1 cellular context compared by ENCODE assay signal in genomic region chr3:38136807-38137614, GRCh38.
TF ChIP-seq lines count a peak whose summit lies in the region.

TSS of gene ACAA1 (minus strand) at chr3:38137127. CDS start at chr3:38137035, 92 bp downstream.

TF ChIP-seq in HEK293, 187 proteins besides CTCF, POLR2A, EP300 and RAD21 (continued from another document and continues in another):
- TF ChIP-seq BCL6B (tag by site-specific recombination; IDR thresholded peaks at IDR 0.05) (no peak), ZNF521 (tag by site-specific recombination; IDR thresholded peaks at IDR 0.05) (no peak), REPIN1 (tag by site-specific recombination; IDR thresholded peaks at IDR 0.05; ENCODE audit: low read depth) (no peak), IKZF3 (tag by site-specific recombination; IDR thresholded peaks at IDR 0.05) (peak; percentile 63), ZNF335 (tag by site-specific recombination; conservative IDR thresholded peaks at IDR 0.05) (no peak; the same call in 1 of the 2 replicates), ZNF768 (tag by site-specific recombination; IDR thresholded peaks at IDR 0.05) (no peak), PATZ1 (tag by site-specific recombination; IDR thresholded peaks at IDR 0.05) (peak; percentile 44), ZNF239 (tag by site-specific recombination; IDR thresholded peaks at IDR 0.05) (no peak), ZBTB48 (tag by site-specific recombination; IDR thresholded peaks at IDR 0.05) (no peak), ZNF561 (tag by site-specific recombination; IDR thresholded peaks at IDR 0.05; ENCODE audit: borderline replicate concordance) (no peak), ZNF600 (tag by site-specific recombination; IDR thresholded peaks at IDR 0.05) (peak; percentile 61), KLF10 (tag by site-specific recombination; IDR thresholded peaks at IDR 0.05) (no peak), ZNF18 (tag by site-specific recombination; IDR thresholded peaks at IDR 0.05) (no peak), ZNF785 (tag by site-specific recombination; IDR thresholded peaks at IDR 0.05) (no peak), OVOL3 (tag by site-specific recombination; IDR thresholded peaks at IDR 0.05) (no peak), ZNF146 (tag by site-specific recombination; IDR thresholded peaks at IDR 0.05) (no peak), ZNF530 (tag by site-specific recombination; IDR thresholded peaks at IDR 0.05; ENCODE audit: low read depth) (no peak), ZNF37A (tag by site-specific recombination; IDR thresholded peaks at IDR 0.05) (no peak), ZNF138 (tag by site-specific recombination; IDR thresholded peaks at IDR 0.05; ENCODE audit: borderline replicate concordance) (no peak), ZSCAN5A (tag by site-specific recombination; IDR thresholded peaks at IDR 0.05) (no peak), ZNF660 (tag by site-specific recombination; IDR thresholded peaks at IDR 0.05) (no peak), ZNF114 (tag by site-specific recombination; IDR thresholded peaks at IDR 0.05) (no peak), ZNF223 (tag by site-specific recombination; IDR thresholded peaks at IDR 0.05) (no peak), PRDM4 (tag by site-specific recombination; IDR thresholded peaks at IDR 0.05) (no peak), SP7 (tag by site-specific recombination; IDR thresholded peaks at IDR 0.05) (no peak), ZNF76 (tag by site-specific recombination; IDR thresholded peaks at IDR 0.05; ENCODE audit: borderline replicate concordance, low read depth) (no peak)
- TF ChIP-seq, protein P1, sequence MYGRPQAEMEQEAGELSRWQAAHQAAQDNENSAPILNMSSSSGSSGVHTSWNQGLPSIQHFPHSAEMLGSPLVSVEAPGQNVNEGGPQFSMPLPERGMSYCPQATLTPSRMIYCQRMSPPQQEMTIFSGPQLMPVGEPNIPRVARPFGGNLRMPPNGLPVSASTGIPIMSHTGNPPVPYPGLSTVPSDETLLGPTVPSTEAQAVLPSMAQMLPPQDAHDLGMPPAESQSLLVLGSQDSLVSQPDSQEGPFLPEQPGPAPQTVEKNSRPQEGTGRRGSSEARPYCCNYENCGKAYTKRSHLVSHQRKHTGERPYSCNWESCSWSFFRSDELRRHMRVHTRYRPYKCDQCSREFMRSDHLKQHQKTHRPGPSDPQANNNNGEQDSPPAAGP (tag by site-specific recombination; IDR thresholded peaks at IDR 0.05), result no peak
- TF ChIP-seq, protein P2, sequence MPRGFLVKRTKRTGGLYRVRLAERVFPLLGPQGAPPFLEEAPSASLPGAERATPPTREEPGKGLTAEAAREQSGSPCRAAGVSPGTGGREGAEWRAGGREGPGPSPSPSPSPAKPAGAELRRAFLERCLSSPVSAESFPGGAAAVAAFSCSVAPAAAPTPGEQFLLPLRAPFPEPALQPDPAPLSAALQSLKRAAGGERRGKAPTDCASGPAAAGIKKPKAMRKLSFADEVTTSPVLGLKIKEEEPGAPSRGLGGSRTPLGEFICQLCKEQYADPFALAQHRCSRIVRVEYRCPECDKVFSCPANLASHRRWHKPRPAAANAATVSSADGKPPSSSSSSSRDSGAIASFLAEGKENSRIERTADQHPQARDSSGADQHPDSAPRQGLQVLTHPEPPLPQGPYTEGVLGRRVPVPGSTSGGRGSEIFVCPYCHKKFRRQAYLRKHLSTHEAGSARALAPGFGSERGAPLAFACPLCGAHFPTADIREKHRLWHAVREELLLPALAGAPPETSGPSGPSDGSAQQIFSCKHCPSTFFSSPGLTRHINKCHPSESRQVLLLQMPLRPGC (tag by site-specific recombination; IDR thresholded peaks at IDR 0.05), result no peak
- TF ChIP-seq, protein P3, sequence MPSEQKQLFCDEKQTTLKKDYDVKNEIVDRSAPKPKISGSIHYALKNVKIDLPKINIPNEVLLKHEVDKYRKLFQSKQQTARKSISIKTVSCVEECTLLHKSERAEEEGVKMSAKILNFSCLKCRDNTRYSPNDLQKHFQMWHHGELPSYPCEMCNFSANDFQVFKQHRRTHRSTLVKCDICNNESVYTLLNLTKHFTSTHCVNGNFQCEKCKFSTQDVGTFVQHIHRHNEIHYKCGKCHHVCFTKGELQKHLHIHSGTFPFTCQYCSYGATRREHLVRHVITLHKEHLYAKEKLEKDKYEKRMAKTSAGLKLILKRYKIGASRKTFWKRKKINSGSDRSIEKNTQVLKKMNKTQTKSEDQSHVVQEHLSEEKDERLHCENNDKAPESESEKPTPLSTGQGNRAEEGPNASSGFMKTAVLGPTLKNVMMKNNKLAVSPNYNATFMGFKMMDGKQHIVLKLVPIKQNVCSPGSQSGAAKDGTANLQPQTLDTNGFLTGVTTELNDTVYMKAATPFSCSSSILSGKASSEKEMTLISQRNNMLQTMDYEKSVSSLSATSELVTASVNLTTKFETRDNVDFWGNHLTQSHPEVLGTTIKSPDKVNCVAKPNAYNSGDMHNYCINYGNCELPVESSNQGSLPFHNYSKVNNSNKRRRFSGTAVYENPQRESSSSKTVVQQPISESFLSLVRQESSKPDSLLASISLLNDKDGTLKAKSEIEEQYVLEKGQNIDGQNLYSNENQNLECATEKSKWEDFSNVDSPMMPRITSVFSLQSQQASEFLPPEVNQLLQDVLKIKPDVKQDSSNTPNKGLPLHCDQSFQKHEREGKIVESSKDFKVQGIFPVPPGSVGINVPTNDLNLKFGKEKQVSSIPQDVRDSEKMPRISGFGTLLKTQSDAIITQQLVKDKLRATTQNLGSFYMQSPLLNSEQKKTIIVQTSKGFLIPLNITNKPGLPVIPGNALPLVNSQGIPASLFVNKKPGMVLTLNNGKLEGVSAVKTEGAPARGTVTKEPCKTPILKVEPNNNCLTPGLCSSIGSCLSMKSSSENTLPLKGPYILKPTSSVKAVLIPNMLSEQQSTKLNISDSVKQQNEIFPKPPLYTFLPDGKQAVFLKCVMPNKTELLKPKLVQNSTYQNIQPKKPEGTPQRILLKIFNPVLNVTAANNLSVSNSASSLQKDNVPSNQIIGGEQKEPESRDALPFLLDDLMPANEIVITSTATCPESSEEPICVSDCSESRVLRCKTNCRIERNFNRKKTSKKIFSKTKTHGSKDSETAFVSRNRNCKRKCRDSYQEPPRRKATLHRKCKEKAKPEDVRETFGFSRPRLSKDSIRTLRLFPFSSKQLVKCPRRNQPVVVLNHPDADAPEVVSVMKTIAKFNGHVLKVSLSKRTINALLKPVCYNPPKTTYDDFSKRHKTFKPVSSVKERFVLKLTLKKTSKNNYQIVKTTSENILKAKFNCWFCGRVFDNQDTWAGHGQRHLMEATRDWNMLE (tag by site-specific recombination; conservative IDR thresholded peaks at IDR 0.05; ENCODE audit: low read depth), result no peak; the same call in 1 of the 2 replicates
- TF ChIP-seq, protein P4, sequence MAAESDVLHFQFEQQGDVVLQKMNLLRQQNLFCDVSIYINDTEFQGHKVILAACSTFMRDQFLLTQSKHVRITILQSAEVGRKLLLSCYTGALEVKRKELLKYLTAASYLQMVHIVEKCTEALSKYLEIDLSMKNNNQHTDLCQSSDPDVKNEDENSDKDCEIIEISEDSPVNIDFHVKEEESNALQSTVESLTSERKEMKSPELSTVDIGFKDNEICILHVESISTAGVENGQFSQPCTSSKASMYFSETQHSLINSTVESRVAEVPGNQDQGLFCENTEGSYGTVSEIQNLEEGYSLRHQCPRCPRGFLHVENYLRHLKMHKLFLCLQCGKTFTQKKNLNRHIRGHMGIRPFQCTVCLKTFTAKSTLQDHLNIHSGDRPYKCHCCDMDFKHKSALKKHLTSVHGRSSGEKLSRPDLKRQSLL (tag by site-specific recombination; IDR thresholded peaks at IDR 0.05), result no peak
- TF ChIP-seq, protein P5, sequence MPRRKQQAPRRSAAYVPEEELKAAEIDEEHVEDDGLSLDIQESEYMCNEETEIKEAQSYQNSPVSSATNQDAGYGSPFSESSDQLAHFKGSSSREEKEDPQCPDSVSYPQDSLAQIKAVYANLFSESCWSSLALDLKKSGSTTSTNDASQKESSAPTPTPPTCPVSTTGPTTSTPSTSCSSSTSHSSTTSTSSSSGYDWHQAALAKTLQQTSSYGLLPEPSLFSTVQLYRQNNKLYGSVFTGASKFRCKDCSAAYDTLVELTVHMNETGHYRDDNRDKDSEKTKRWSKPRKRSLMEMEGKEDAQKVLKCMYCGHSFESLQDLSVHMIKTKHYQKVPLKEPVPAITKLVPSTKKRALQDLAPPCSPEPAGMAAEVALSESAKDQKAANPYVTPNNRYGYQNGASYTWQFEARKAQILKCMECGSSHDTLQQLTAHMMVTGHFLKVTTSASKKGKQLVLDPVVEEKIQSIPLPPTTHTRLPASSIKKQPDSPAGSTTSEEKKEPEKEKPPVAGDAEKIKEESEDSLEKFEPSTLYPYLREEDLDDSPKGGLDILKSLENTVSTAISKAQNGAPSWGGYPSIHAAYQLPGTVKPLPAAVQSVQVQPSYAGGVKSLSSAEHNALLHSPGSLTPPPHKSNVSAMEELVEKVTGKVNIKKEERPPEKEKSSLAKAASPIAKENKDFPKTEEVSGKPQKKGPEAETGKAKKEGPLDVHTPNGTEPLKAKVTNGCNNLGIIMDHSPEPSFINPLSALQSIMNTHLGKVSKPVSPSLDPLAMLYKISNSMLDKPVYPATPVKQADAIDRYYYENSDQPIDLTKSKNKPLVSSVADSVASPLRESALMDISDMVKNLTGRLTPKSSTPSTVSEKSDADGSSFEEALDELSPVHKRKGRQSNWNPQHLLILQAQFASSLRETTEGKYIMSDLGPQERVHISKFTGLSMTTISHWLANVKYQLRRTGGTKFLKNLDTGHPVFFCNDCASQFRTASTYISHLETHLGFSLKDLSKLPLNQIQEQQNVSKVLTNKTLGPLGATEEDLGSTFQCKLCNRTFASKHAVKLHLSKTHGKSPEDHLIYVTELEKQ (tag by site-specific recombination; IDR thresholded peaks at IDR 0.05; ENCODE audit: borderline replicate concordance), result no peak
- TF ChIP-seq, protein P6, sequence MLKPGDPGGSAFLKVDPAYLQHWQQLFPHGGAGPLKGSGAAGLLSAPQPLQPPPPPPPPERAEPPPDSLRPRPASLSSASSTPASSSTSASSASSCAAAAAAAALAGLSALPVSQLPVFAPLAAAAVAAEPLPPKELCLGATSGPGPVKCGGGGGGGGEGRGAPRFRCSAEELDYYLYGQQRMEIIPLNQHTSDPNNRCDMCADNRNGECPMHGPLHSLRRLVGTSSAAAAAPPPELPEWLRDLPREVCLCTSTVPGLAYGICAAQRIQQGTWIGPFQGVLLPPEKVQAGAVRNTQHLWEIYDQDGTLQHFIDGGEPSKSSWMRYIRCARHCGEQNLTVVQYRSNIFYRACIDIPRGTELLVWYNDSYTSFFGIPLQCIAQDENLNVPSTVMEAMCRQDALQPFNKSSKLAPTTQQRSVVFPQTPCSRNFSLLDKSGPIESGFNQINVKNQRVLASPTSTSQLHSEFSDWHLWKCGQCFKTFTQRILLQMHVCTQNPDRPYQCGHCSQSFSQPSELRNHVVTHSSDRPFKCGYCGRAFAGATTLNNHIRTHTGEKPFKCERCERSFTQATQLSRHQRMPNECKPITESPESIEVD (tag by site-specific recombination; IDR thresholded peaks at IDR 0.05), result no peak
